ENCODE assay signal across 8 cellular contexts in the genomic region with DNA sequence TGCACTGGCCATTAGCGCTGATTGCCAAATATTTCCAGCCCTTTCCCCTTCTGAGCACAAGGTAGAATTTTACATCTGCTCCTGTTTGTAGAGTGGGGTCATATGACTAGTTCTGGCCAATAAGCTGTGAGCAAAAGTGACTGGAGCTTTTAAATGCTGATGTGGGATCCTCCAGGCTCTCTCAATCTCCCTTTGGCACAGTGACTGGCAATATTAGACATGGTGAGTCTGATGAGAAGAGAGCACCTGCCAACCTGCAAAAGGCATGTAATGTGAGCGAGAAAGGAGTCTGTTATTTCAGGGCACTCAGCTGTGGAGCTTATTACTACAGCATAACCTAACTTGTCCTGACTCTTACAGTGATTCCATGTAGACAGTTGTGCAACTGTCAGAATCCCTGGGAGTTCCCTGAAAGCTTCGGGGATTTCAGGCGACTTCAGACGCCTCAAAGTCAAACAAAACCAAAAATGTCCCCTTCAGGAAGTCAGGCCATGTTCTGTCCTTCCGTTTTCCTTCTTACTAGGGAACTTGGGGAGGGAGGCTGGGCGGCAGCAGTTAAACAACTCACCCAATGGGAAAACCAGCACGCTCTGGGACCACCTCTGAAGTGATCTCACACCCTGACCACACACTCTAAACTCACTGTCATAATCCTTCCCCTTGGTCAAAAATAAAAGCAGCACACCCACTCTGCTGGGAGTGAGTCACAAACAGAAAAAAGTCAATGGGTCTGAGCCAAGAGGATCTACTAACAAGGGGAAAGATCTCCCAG. TPM values are rescaled to one million over a fixed set of nuclear protein-coding genes. Genes with fewer than 3 reads are reported as not detected.
DNase-seq lines count a peak whose midpoint lies in the region; ATAC-seq and TF ChIP-seq lines count a peak whose summit lies in the region.

No MANE protein-coding gene starts in this region.

- H3K4me3 ChIP-seq in HEK293 (ENCODE audit: low read depth, low read length) (no peak overlapping the region), adipocyte (ENCODE audit: low read length) (peak overlapping the region; percentile 24), lower lobe of right lung (no peak overlapping the region), aorta (ENCODE audit: low read length in 2 of 2) (no peak overlapping the region)

- POLR2A ChIA-PET in HEK293 (lab: Yijun Ruan, JAX): no interaction called here

- CTCF ChIA-PET in HEK293 (lab: Yijun Ruan, JAX): interaction anchor here (0.6 to 2.3 kb wide), 10 partner anchors 13 to 207 kb away, joined by 3 to 9 read pairs (median 5); no protein-coding TSS in a partner anchor

- no peaks in the 10 kb centered on the region for H3K9me3 ChIP-seq in HEK293 (ENCODE audit: control insufficient read depth, insufficient read depth, low read depth, low read length)
- H3K9me3 ChIP-seq in adipocyte (ENCODE audit: control insufficient read depth, low read length): no peaks in the 10 kb centered on the region
- H3K9me3 ChIP-seq in lower lobe of right lung: no peaks in the 10 kb centered on the region
- no peaks in the 10 kb centered on the region for H3K9me3 ChIP-seq in aorta (ENCODE audit: control insufficient read depth, low read length)

- no peak for TF ChIP-seq CTCF in HEK293 (tag by site-specific recombination; IDR thresholded peaks at IDR 0.05)
- no peak for TF ChIP-seq CTCF in lower lobe of right lung (IDR thresholded peaks at IDR 0.05)

- intact Hi-C loops in lower lobe of right lung (cut with DNase I) (no loop called here), aorta (cut with DNase I) (no loop called here)

- H3K36me3 ChIP-seq in HEK293 (ENCODE audit: control insufficient read depth in 2 of 2, insufficient read depth in 1 of 2, low read length in 2 of 2) (no peaks in the 10 kb centered on the region), adipocyte (ENCODE audit: control insufficient read depth, insufficient read depth, low read length, severe bottlenecking) (no peaks in the 10 kb centered on the region), lower lobe of right lung (no peaks in the 10 kb centered on the region), aorta (ENCODE audit: control insufficient read depth in 1 of 2, insufficient read depth in 2 of 2, low read length in 1 of 2) (no peaks in the 10 kb centered on the region)

- peak overlapping the region; percentile 25 for H3K9ac ChIP-seq in adipocyte (ENCODE audit: low read length)

- WGBS in aorta, 2 donors: 54 to 74% methylated on average over 8 of the region's 8 CpGs

- no peak overlapping the region for H3K27ac ChIP-seq in HEK293 (ENCODE audit: extremely low read depth, low read depth, low read length)
- H3K27ac ChIP-seq in lower lobe of right lung: peak overlapping the region; percentile 37
- H3K27ac ChIP-seq in aorta (ENCODE audit: low read depth in 1 of 2, low read length in 2 of 2): no peak overlapping the region

- no peaks in the 10 kb centered on the region for H3K4me1 ChIP-seq in HEK293 (ENCODE audit: control insufficient read depth, insufficient read depth, low read length)
- peaks cover 54% of the 10 kb centered on the region for H3K4me1 ChIP-seq in adipocyte (ENCODE audit: control insufficient read depth, insufficient read depth, low read length)
- peaks cover 63% of the 10 kb centered on the region for H3K4me1 ChIP-seq in lower lobe of right lung
- H3K4me1 ChIP-seq in aorta (ENCODE audit: control insufficient read depth in 1 of 2, insufficient read depth in 2 of 2, low read length in 2 of 2): no peaks in the 10 kb centered on the region

- peak; percentile 99 for DNase-seq in NOMO-1 treated with DMSO at 0.1 percent for 48 hours (lab: John Stamatoyannopoulos, UW; ENCODE audit: unreplicated experiment)
- DNase-seq in adipocyte (ENCODE audit: low read depth): peak; percentile 82
- peak; percentile 78 for DNase-seq in lower lobe of right lung
- peak; percentile 85 to 88 for DNase-seq in aorta
- no peak for DNase-seq in iPS-NIHi7 (ENCODE audit: extremely low spot score)

- peak; percentile 79 for ATAC-seq in GM18499 (IDR thresholded peaks at IDR 0.05; ENCODE audit: insufficient read depth, unreplicated experiment)
- peak; percentile 33 to 52 for ATAC-seq in lower lobe of right lung
- peak; percentile 30 for ATAC-seq in aorta (ENCODE audit: low FRiP score)
- no peak for ATAC-seq in GM19455 (IDR thresholded peaks at IDR 0.05; ENCODE audit: unreplicated experiment)

- no peaks in the 10 kb centered on the region for H3K27me3 ChIP-seq in adipocyte (replicated peaks; ENCODE audit: control insufficient read depth, insufficient read depth, low read length)
- peaks cover 4% of the 10 kb centered on the region for H3K27me3 ChIP-seq in lower lobe of right lung (ENCODE audit: low read depth)
- H3K27me3 ChIP-seq in aorta (ENCODE audit: control insufficient read depth in 1 of 2, insufficient read depth in 2 of 2, low read length in 1 of 2): no peaks in the 10 kb centered on the region

TF ChIP-seq in HEK293, 187 proteins besides CTCF, POLR2A, EP300 and RAD21 (continues in another document):
- TF ChIP-seq SP3 (tag by site-specific recombination; IDR thresholded peaks at IDR 0.05): no peak
- TF ChIP-seq, protein P1, sequence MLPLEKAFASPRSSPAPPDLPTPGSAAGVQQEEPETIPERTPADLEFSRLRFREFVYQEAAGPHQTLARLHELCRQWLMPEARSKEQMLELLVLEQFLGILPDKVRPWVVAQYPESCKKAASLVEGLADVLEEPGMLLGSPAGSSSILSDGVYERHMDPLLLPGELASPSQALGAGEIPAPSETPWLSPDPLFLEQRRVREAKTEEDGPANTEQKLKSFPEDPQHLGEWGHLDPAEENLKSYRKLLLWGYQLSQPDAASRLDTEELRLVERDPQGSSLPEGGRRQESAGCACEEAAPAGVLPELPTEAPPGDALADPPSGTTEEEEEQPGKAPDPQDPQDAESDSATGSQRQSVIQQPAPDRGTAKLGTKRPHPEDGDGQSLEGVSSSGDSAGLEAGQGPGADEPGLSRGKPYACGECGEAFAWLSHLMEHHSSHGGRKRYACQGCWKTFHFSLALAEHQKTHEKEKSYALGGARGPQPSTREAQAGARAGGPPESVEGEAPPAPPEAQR (tag by site-specific recombination; IDR thresholded peaks at IDR 0.05): no peak
- no peak for TF ChIP-seq ZNF132 (tag by site-specific recombination; IDR thresholded peaks at IDR 0.05; ENCODE audit: borderline replicate concordance)
- TF ChIP-seq, protein P2, sequence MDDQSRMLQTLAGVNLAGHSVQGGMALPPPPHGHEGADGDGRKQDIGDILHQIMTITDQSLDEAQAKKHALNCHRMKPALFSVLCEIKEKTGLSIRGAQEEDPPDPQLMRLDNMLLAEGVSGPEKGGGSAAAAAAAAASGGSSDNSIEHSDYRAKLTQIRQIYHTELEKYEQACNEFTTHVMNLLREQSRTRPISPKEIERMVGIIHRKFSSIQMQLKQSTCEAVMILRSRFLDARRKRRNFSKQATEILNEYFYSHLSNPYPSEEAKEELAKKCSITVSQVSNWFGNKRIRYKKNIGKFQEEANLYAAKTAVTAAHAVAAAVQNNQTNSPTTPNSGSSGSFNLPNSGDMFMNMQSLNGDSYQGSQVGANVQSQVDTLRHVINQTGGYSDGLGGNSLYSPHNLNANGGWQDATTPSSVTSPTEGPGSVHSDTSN (CRISPR knock-in tag; IDR thresholded peaks at IDR 0.05): no peak
- TF ChIP-seq, protein P3, sequence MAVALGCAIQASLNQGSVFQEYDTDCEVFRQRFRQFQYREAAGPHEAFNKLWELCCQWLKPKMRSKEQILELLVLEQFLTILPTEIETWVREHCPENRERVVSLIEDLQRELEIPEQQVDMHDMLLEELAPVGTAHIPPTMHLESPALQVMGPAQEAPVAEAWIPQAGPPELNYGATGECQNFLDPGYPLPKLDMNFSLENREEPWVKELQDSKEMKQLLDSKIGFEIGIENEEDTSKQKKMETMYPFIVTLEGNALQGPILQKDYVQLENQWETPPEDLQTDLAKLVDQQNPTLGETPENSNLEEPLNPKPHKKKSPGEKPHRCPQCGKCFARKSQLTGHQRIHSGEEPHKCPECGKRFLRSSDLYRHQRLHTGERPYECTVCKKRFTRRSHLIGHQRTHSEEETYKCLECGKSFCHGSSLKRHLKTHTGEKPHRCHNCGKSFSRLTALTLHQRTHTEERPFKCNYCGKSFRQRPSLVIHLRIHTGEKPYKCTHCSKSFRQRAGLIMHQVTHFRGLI (tag by site-specific recombination; IDR thresholded peaks at IDR 0.05): no peak
- TF ChIP-seq ZNF239 (tag by site-specific recombination; IDR thresholded peaks at IDR 0.05): no peak
- no peak for TF ChIP-seq ZNF16 (tag by site-specific recombination; IDR thresholded peaks at IDR 0.05; ENCODE audit: low read depth)
- no peak for TF ChIP-seq ZNF23 (tag by site-specific recombination; IDR thresholded peaks at IDR 0.05; ENCODE audit: borderline replicate concordance)
- peak; percentile 26 for TF ChIP-seq KLF1 (tag by site-specific recombination; IDR thresholded peaks at IDR 0.05)
- no peak for TF ChIP-seq HOXD13 (CRISPR knock-in tag; IDR thresholded peaks at IDR 0.05; ENCODE audit: borderline replicate concordance)
- TF ChIP-seq ZNF549 (tag by site-specific recombination; IDR thresholded peaks at IDR 0.05): no peak
- no peak for TF ChIP-seq ZNF140 (tag by site-specific recombination; IDR thresholded peaks at IDR 0.05)
- TF ChIP-seq, protein P4, sequence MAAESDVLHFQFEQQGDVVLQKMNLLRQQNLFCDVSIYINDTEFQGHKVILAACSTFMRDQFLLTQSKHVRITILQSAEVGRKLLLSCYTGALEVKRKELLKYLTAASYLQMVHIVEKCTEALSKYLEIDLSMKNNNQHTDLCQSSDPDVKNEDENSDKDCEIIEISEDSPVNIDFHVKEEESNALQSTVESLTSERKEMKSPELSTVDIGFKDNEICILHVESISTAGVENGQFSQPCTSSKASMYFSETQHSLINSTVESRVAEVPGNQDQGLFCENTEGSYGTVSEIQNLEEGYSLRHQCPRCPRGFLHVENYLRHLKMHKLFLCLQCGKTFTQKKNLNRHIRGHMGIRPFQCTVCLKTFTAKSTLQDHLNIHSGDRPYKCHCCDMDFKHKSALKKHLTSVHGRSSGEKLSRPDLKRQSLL (tag by site-specific recombination; IDR thresholded peaks at IDR 0.05): no peak
- TF ChIP-seq ZNF391 (tag by site-specific recombination; IDR thresholded peaks at IDR 0.05; ENCODE audit: borderline replicate concordance, low read depth): no peak
- TF ChIP-seq ZNF510 (tag by site-specific recombination; IDR thresholded peaks at IDR 0.05; ENCODE audit: insufficient replicate concordance): no peak

RNA-seq across cellular contexts. Expression of a gene that starts 3.6 kb away (rescaled TPM):
- total RNA-seq in lower lobe of right lung (48.2 TPM), aorta (10 to 100 TPM; 14.8 to 18.2 TPM)
- 1 to 10 TPM; 2.1 to 5.1 TPM for polyA plus RNA-seq in aorta

RNA-seq across cellular contexts. Expression of a gene that starts 33.5 kb away (rescaled TPM):
- 12.5 TPM for total RNA-seq in lower lobe of right lung
- 10 to 100 TPM in 1 of 2 donors, 1 to 10 TPM in 1; 5.9 to 10.3 TPM for total RNA-seq in aorta
- 1 to 10 TPM; 4.3 to 4.5 TPM for polyA plus RNA-seq in aorta
